In genomic region chr3:47781685-47782537, GRCh38 we compare ENCODE assay signal across 1 cellular context.
A peak's percentile ranks its signal among the peaks of the same experiment; 100 is the strongest.
TF ChIP-seq lines count a peak whose summit lies in the region.

Gene SMARCC1, minus strand, starts transcription at chr3:47781893. Its CDS starts 96 bp downstream, at chr3:47781797.

TF ChIP-seq in K562, 482 proteins besides CTCF, POLR2A, EP300 and RAD21 (continued from another document and continues in another):
- TF ChIP-seq ZBTB11 (CRISPR knock-in tag; IDR thresholded peaks at IDR 0.05) (peak in 1 of 3 experiments; percentile 79; a peak in 2 of 6 replicates), POLR3G (IDR thresholded peaks at IDR 0.05; ENCODE audit: extremely low read depth, insufficient read length, insufficient replicate concordance) (no peak), USF1 (CRISPR knock-in tag; IDR thresholded peaks at IDR 0.05) (0 out of 2 replicates have a peak, but pooled peaks have one; percentile 23), FOXK1 (CRISPR knock-in tag; IDR thresholded peaks at IDR 0.05; ENCODE audit: borderline replicate concordance) (no peak), TFE3 (CRISPR knock-in tag; IDR thresholded peaks at IDR 0.05) (no peak), SMARCC2 (IDR thresholded peaks at IDR 0.05; ENCODE audit: low read depth) (0 out of 2 replicates have a peak, but pooled peaks have one; percentile 14), MGA (IDR thresholded peaks at IDR 0.05) (peak; percentile 84), ZNF217 (CRISPR knock-in tag; IDR thresholded peaks at IDR 0.05) (no peak), ZNF644 (tag; IDR thresholded peaks at IDR 0.05; ENCODE audit: low read depth) (no peak), NR4A1 (CRISPR knock-in tag; IDR thresholded peaks at IDR 0.05) (no peak), NR4A1 (tag; IDR thresholded peaks at IDR 0.05) (0 out of 2 replicates have a peak, but pooled peaks have one; percentile 4), PBX2 (CRISPR knock-in tag; IDR thresholded peaks at IDR 0.05; ENCODE audit: low read depth) (no peak), PBX2 (tag; conservative IDR thresholded peaks at IDR 0.05; ENCODE audit: low read depth) (no peak), ARID1B (IDR thresholded peaks at IDR 0.05) (no peak; the same call in 1 of the 2 replicates), EHMT2 (IDR thresholded peaks at IDR 0.05) (no peak), RBM39 (optimal IDR thresholded peaks at IDR 0.05; ENCODE audit: low read depth, low read length) (no peak), ZBTB12 (CRISPR knock-in tag; IDR thresholded peaks at IDR 0.05) (no peak), DPF2 (IDR thresholded peaks at IDR 0.05) (no peak), STAT6 (CRISPR knock-in tag; IDR thresholded peaks at IDR 0.05) (peak; percentile 36; the same call in 1 of the 2 replicates), DLX4 (CRISPR knock-in tag; IDR thresholded peaks at IDR 0.05) (no peak), TARDBP (IDR thresholded peaks at IDR 0.05) (no peak; the same call in 1 of the 2 replicates), RFX1 (IDR thresholded peaks at IDR 0.05) (no peak), SNIP1 (IDR thresholded peaks at IDR 0.05; ENCODE audit: low read depth) (no peak), CREB1 (IDR thresholded peaks at IDR 0.05) (peak; percentile 80), CREB1 (CRISPR knock-in tag; IDR thresholded peaks at IDR 0.05) (peak; percentile 86), ZNF512 (tag; IDR thresholded peaks at IDR 0.05) (no peak)
